13 cellular contexts compared by ENCODE assay signal in genomic region chr3:58176827-58177489, GRCh38. TPM values are rescaled to one million over a fixed set of nuclear protein-coding genes. Genes with fewer than 3 reads are reported as not detected.
DNase-seq lines count a peak whose midpoint lies in the region; ATAC-seq, FAIRE-seq and TF ChIP-seq lines count a peak whose summit lies in the region.
"Had no signal": no experiment of that assay in that cellular context is flagged by ENCODE, and none has a peak within 500 bp of the region (broad histone marks: within the 10 kb centered on the region; RNA-seq: fewer than 3 reads in every experiment).

No MANE protein-coding gene starts in this region.

- H3K9me2 ChIP-seq in GM23338 (ENCODE audit: insufficient read depth) (no peaks in the 10 kb centered on the region; the same call in 1 of the 2 replicates), PC-9 (ENCODE audit: insufficient read depth) (no peaks in the 10 kb centered on the region)

- H3F3A ChIP-seq in GM23338 (replicated peaks; ENCODE audit: low read depth), result 0 out of 2 replicates have a peak, but pooled peaks cover 10% of the 10 kb centered on the region
- H3F3A ChIP-seq in PC-9 (ENCODE audit: insufficient read depth, low read depth), result peaks cover 58% of the 10 kb centered on the region

- H3K36me3 Mint-ChIP-seq in GM23338 (ENCODE audit: low read depth), result no peaks in the 10 kb centered on the region; the same call in 2 of the 3 replicates
- H3K36me3 Mint-ChIP-seq in activated naive CD8-positive, alpha-beta T cell treated with anti-CD3 and anti-CD28 coated beads, Interleukin-2, amount 10 ng/mL, durations not matched to agents 7 days and 5 days, result no peaks in the 10 kb centered on the region

- POLR2A ChIA-PET in A549 (lab: Yijun Ruan, JAX), result no interaction called here
- POLR2A ChIA-PET in activated naive CD8-positive, alpha-beta T cell treated with anti-CD3 and anti-CD28 coated beads, Interleukin-2, amount 10 ng/mL, durations not matched to agents 7 days and 5 days (lab: Charles Lee), result interaction anchor here (0.7 to 1.0 kb wide), 2 partner anchors 15 to 95 kb away, joined by 5 to 6 read pairs; no protein-coding TSS in a partner anchor
- POLR2A ChIA-PET in PC-9 (lab: Charles Lee; ENCODE audit: unreplicated experiment), result interaction anchor here (0.6 kb wide), 1 partner anchor 264 kb away, joined by 3 read pairs; no protein-coding TSS in a partner anchor

- TF ChIP-seq RAD21 in A549 (conservative IDR thresholded peaks at IDR 0.05 in 1 of 2, IDR thresholded peaks at IDR 0.05 in 1 of 2), result no peak

- peaks cover 37% of the 10 kb centered on the region for H3K4me1 Mint-ChIP-seq in GM23338
- H3K4me1 Mint-ChIP-seq in activated naive CD8-positive, alpha-beta T cell treated with anti-CD3 and anti-CD28 coated beads, Interleukin-2, amount 10 ng/mL, durations not matched to agents 7 days and 5 days, result peaks cover 17% of the 10 kb centered on the region

- TF ChIP-seq CTCF in A549 (IDR thresholded peaks at IDR 0.05) (no peak), GM23338 (conservative IDR thresholded peaks at IDR 0.05; ENCODE audit: low read depth in 2 of 2) (no peak), right lobe of liver (IDR thresholded peaks at IDR 0.05) (no peak), PC-9 (conservative IDR thresholded peaks at IDR 0.05) (no peak)

- H3K36me3 ChIP-seq in GM23338 (ENCODE audit: insufficient read depth) (no peaks in the 10 kb centered on the region), right lobe of liver (no peaks in the 10 kb centered on the region), PC-9 (ENCODE audit: low read depth) (no peaks in the 10 kb centered on the region)

- H4K20me1 ChIP-seq in GM23338 (replicated peaks; ENCODE audit: insufficient read depth), result no peaks in the 10 kb centered on the region; the same call in 1 of the 2 replicates
- H4K20me1 ChIP-seq in PC-9 (ENCODE audit: insufficient read depth), result no peaks in the 10 kb centered on the region

- peak overlapping the region; percentile 71 for H3K4me3 Mint-ChIP-seq in GM23338
- peak overlapping the region; percentile 72 for H3K4me3 Mint-ChIP-seq in activated naive CD8-positive, alpha-beta T cell treated with anti-CD3 and anti-CD28 coated beads, Interleukin-2, amount 10 ng/mL, durations not matched to agents 7 days and 5 days

- no TSS peak for BruUV-seq in PC-9 (replicated peaks; lab: Mats Ljungman, UMichigan)

- peaks cover 18% of the 10 kb centered on the region for H3K27me3 Mint-ChIP-seq in GM23338 (ENCODE audit: insufficient read depth, low read depth, poor library complexity)
- peaks cover 13% of the 10 kb centered on the region for H3K27me3 Mint-ChIP-seq in activated naive CD8-positive, alpha-beta T cell treated with anti-CD3 and anti-CD28 coated beads, Interleukin-2, amount 10 ng/mL, durations not matched to agents 7 days and 5 days

- H3K27me3 ChIP-seq in GM23338 (ENCODE audit: insufficient read depth) (no peaks in the 10 kb centered on the region), right lobe of liver (no peaks in the 10 kb centered on the region), PC-9 (ENCODE audit: insufficient read depth, low read depth) (no peaks in the 10 kb centered on the region)

- FAIRE-seq in A549 (lab: Jason Lieb, UNC), result no peak
- FAIRE-seq: colon had no signal

- H3K4me3 ChIP-seq in A549 (no peak overlapping the region), GM23338 (peak overlapping the region; percentile 70), right lobe of liver (no peak overlapping the region), PC-9 (no peak overlapping the region)

- TF ChIP-seq POLR2A in A549 (IDR thresholded peaks at IDR 0.05; ENCODE audit: low read length) (no peak), right lobe of liver (IDR thresholded peaks at IDR 0.05) (no peak)

- H3K9me3 ChIP-seq in A549, result no peaks in the 10 kb centered on the region
- H3K9me3 ChIP-seq in right lobe of liver, result no peaks in the 10 kb centered on the region
- H3K9me3 ChIP-seq in PC-9 (ENCODE audit: insufficient read depth, low read depth), result no peaks in the 10 kb centered on the region

- 85% methylated on average over 6 of the region's 10 CpGs for WGBS in A549 (ENCODE audit: missing lambda C conversion rate)
- WGBS in right lobe of liver (ENCODE audit: insufficient coverage, low coverage, low lambda C conversion rate, missing lambda C conversion rate), result 88% methylated on average over 9 of the region's 10 CpGs

- CTCF ChIA-PET in A549 (lab: Yijun Ruan, JAX) (interaction anchor here (0.6 to 6.4 kb wide), 23 partner anchors 9 to 318 kb away, joined by 3 to 49 read pairs (median 4); no protein-coding TSS in a partner anchor), PC-9 (lab: Charles Lee) (interaction anchor here (0.6 to 0.7 kb wide), 4 partner anchors 168 to 1375 kb away, joined by 3 to 12 read pairs (median 4); no protein-coding TSS in a partner anchor)

- no peaks in the 10 kb centered on the region for H3K79me2 ChIP-seq in GM23338 (replicated peaks; ENCODE audit: insufficient read depth)
- no peaks in the 10 kb centered on the region for H3K79me2 ChIP-seq in PC-9 (ENCODE audit: low read depth)

- no peaks in the 10 kb centered on the region; the same call in 2 of the 3 replicates for H3K9me3 Mint-ChIP-seq in GM23338
- H3K9me3 Mint-ChIP-seq in activated naive CD8-positive, alpha-beta T cell treated with anti-CD3 and anti-CD28 coated beads, Interleukin-2, amount 10 ng/mL, durations not matched to agents 7 days and 5 days, result no peaks in the 10 kb centered on the region

- H2AFZ ChIP-seq in GM23338, result peak overlapping the region; percentile 98
- no peak overlapping the region for H2AFZ ChIP-seq in PC-9

- H3K4me2 ChIP-seq in A549 (peak overlapping the region; percentile 59), GM23338 (peak overlapping the region; percentile 84), PC-9 (no peak overlapping the region)
- H3K4me2 ChIP-seq: KMS-11 had no signal

- TF ChIP-seq EP300 in A549 (IDR thresholded peaks at IDR 0.05), result no peak

- no peak for DNase-seq in A549 (ENCODE audit: low read depth in 1 of 2, low spot score in 1 of 2)
- DNase-seq in GM23338 (ENCODE audit: low spot score), result no peak
- no peak for DNase-seq in activated naive CD8-positive, alpha-beta T cell treated with anti-CD3 and anti-CD28 coated beads, Interleukin-2, amount 10 ng/mL, durations not matched to agents 7 days and 5 days
- DNase-seq in right lobe of liver, result no peak
- no peak for DNase-seq in SIG-M5 (lab: John Stamatoyannopoulos, UW)
- no peak for DNase-seq in PC-9
- no peak for DNase-seq in anterior cingulate cortex (lab: John Stamatoyannopoulos, UW)

- intact Hi-C loops in right lobe of liver (cut with DNase I) (loop anchor here (10.0 kb wide), 1 partner anchor 172 kb away; the partner anchor contains the start of gene FLNB (in 2 of the 2)), PC-9 (cut with micrococcal nuclease; ENCODE audit: unreplicated experiment) (loop anchor here (10.0 kb wide), 1 partner anchor 312 kb away; no protein-coding TSS in a partner anchor)

- H3K4me1 ChIP-seq in A549 (peaks cover 85% of the 10 kb centered on the region), GM23338 (ENCODE audit: insufficient read depth) (peaks cover 29% of the 10 kb centered on the region), right lobe of liver (peaks cover 3 to 69% (median 26%) of the 10 kb centered on the region in 4 donors), PC-9 (replicated peaks; ENCODE audit: insufficient read depth) (peaks cover 13% of the 10 kb centered on the region)

- peak; percentile 1 to 23; a peak in 3 of 6 replicates for ATAC-seq in A549
- no peak for ATAC-seq in GM23338
- ATAC-seq in activated naive CD8-positive, alpha-beta T cell treated with anti-CD3 and anti-CD28 coated beads, Interleukin-2, amount 10 ng/mL, durations not matched to agents 7 days and 5 days (ENCODE audit: low read depth), result no peak
- ATAC-seq in right lobe of liver, result no peak
- no peak for ATAC-seq in HG03097 (IDR thresholded peaks at IDR 0.05; ENCODE audit: low FRiP score, unreplicated experiment)

- no peak overlapping the region for H3K27ac Mint-ChIP-seq in GM23338
- H3K27ac Mint-ChIP-seq in activated naive CD8-positive, alpha-beta T cell treated with anti-CD3 and anti-CD28 coated beads, Interleukin-2, amount 10 ng/mL, durations not matched to agents 7 days and 5 days, result no peak overlapping the region
- H3K27ac Mint-ChIP-seq: progenitor cell of endocrine pancreas had no signal

- peak overlapping the region; percentile 74 to 98 for H3K27ac ChIP-seq in A549
- no peak overlapping the region for H3K27ac ChIP-seq in GM23338 (ENCODE audit: low read depth)
- peak overlapping the region in 2 of 3 donors; percentile 69 to 90 for H3K27ac ChIP-seq in right lobe of liver
- no peak overlapping the region for H3K27ac ChIP-seq in PC-9
- H3K27ac ChIP-seq: KMS-11 had no signal

TF ChIP-seq in A549, 52 proteins besides CTCF, POLR2A, EP300 and RAD21 (continues in another document):
- TF ChIP-seq RNF2 (IDR thresholded peaks at IDR 0.05; ENCODE audit: borderline replicate concordance, low read depth) (no peak), FOSB (CRISPR knock-in tag; IDR thresholded peaks at IDR 0.05) (no peak), FOSL2 (IDR thresholded peaks at IDR 0.05) (no peak), FOSL2 (CRISPR knock-in tag; IDR thresholded peaks at IDR 0.05) (0 out of 2 replicates have a peak, but pooled peaks have one; percentile 16), HDAC2 (IDR thresholded peaks at IDR 0.05) (no peak), POLR2AphosphoS2 (conservative IDR thresholded peaks at IDR 0.05; ENCODE audit: low read length) (peak; percentile 87; the same call in 1 of the 2 replicates)

RNA-seq across cellular contexts. Expression of gene DNASE1L3, which starts 33.8 kb away (rescaled TPM):
- polyA plus RNA-seq in A549 (2011; rRNA removed) (0.19 TPM in 1 of 2 replicates, not detected in the other), A549 (2017; fragmentation: RNase III; extraction: RNeasy Plus Mini Kit Qiagen cat#74134 plus additional on column Dnase treatment) (not detected in 3 replicates), GM23338 (2016; fragmentation: Nextera tagmentation; extraction: Ambion mirVana) (not detected in 2 replicates)
- 0.08 TPM in 1 of 2 replicates, not detected in the other for polyA plus RNA-seq in A549 (2012; cell fraction: cytosol; rRNA removed)
- not detected in 2 replicates for polyA plus RNA-seq in A549 (2012; cell fraction: nucleus; rRNA removed)
- polyA minus RNA-seq in A549 (2011; rRNA and poly(A)+ RNA removed), result 0.49 TPM in 1 of 2 replicates, not detected in the other
- total RNA-seq in GM23338 (2014; rRNA removed; shearing (Covaris generic)), result not detected in 2 replicates
- not detected for total RNA-seq in activated naive CD8-positive, alpha-beta T cell treated with anti-CD3 and anti-CD28 coated beads, Interleukin-2, amount 10 ng/mL, durations not matched to agents 7 days and 5 days
- total RNA-seq in right lobe of liver (100 to 1,000 TPM in 1 of 6 experiments, 10 to 100 TPM in 5; 32.9 to 134 (median 61.0) TPM), PC-9 (2021) (not detected in 2 replicates)
- total RNA-seq: fibroblast of villous mesenchyme, H7, progenitor cell of endocrine pancreas had no signal

Comparison
In these comparisons a context has a peak if more than half of its experiments do, and no peak if none do; other contexts are left out.
1. ATAC-seq: peak in A549 (2 of 2); none in GM23338 (single experiment), activated naive CD8-positive, alpha-beta T cell treated with anti-CD3 and anti-CD28 coated beads, Interleukin-2, amount 10 ng/mL, durations not matched to agents 7 days and 5 days (single experiment), right lobe of liver (0 of 4) and HG03097 (single experiment).
2. H3K27ac ChIP-seq: peak in A549 (2 of 2) and right lobe of liver (2 of 3); none in GM23338 (single experiment) and PC-9 (single experiment).
3. RNA of gene DNASE1L3, which starts 33.8 kb away (total RNA-seq): 32.9 to 134 TPM in right lobe of liver; not detected in GM23338, not detected in activated naive CD8-positive, alpha-beta T cell treated with anti-CD3 and anti-CD28 coated beads, Interleukin-2, amount 10 ng/mL, durations not matched to agents 7 days and 5 days and not detected in PC-9; every median in the first group is over 10 times any median in the second.